Comparison of ENCODE assay signal across 9 cellular contexts in genomic region chr15:91853968-91854943, GRCh38. TPM values are rescaled to one million over a fixed set of nuclear protein-coding genes. Genes with fewer than 3 reads are reported as not detected.
DNase-seq lines count a peak whose midpoint lies in the region; ATAC-seq lines count a peak whose summit lies in the region.
"Had no signal": no experiment of that assay in that cellular context is flagged by ENCODE, and none has a peak within 500 bp of the region (broad histone marks: within the 10 kb centered on the region; RNA-seq: fewer than 3 reads in every experiment).

No MANE protein-coding gene starts in this region.

- H3K4ac ChIP-seq in trophoblast cell (ENCODE audit: low read depth, low read length): no peak overlapping the region

- no peak overlapping the region for H2BK12ac ChIP-seq in trophoblast cell (ENCODE audit: low read length)

- H3K27ac ChIP-seq in SJCRH30 (peak overlapping the region; percentile 72), trophoblast cell (ENCODE audit: low read depth, low read length) (no peak overlapping the region)
- H3K27ac ChIP-seq: C4-2B had no signal

- no peak overlapping the region for H3K14ac ChIP-seq in trophoblast cell (ENCODE audit: low read length)

- no peaks in the 10 kb centered on the region for H3K79me1 ChIP-seq in trophoblast cell (ENCODE audit: low read length)

- DNase-seq in NCI-H2227 (lab: John Stamatoyannopoulos, UW; ENCODE audit: unreplicated experiment) (peak; percentile 50), NCI-H2227 treated with DMSO at 0.1 percent for 48 hours (lab: John Stamatoyannopoulos, UW) (no peak), SJCRH30 (peak; percentile 26 to 49), adipocyte (ENCODE audit: low read depth) (peak; percentile 71), left cardiac atrium (peak; percentile 60), trophoblast cell (peak in 1 of 2 donors; percentile 27)

- no peak overlapping the region for H4K91ac ChIP-seq in trophoblast cell (ENCODE audit: low read depth, low read length)

- peak overlapping the region; percentile 63 for H3K4me3 ChIP-seq in SJCRH30
- H3K4me3 ChIP-seq in adipocyte (ENCODE audit: low read length): peak overlapping the region; percentile 88
- H3K4me3 ChIP-seq in trophoblast cell (ENCODE audit: low read depth, low read length): peak overlapping the region; percentile 82

- no peak overlapping the region for H2AFZ ChIP-seq in trophoblast cell (ENCODE audit: insufficient read depth, low read length, poor library complexity)

- intact Hi-C loops in left cardiac atrium (cut with DNase I): loop anchor here (2.0 to 10.0 kb wide), 6 partner anchors 71 to 552 kb away; no protein-coding TSS in a partner anchor

- H3K36me3 ChIP-seq in SJCRH30 (no peaks in the 10 kb centered on the region), adipocyte (ENCODE audit: control insufficient read depth, insufficient read depth, low read length, severe bottlenecking) (no peaks in the 10 kb centered on the region), trophoblast cell (ENCODE audit: control insufficient read depth in 1 of 2, insufficient read depth in 2 of 2, low read length in 2 of 2) (no peaks in the 10 kb centered on the region)

- no peak overlapping the region for H3K18ac ChIP-seq in trophoblast cell (ENCODE audit: low read length)

- no peaks in the 10 kb centered on the region for H3K79me2 ChIP-seq in trophoblast cell (ENCODE audit: control insufficient read depth, insufficient read depth, low read length, poor library complexity)

- peaks cover 21% of the 10 kb centered on the region; the same call in 1 of the 2 replicates for H3K4me1 ChIP-seq in SJCRH30
- H3K4me1 ChIP-seq in adipocyte (ENCODE audit: control insufficient read depth, insufficient read depth, low read length): peaks cover 20% of the 10 kb centered on the region
- H3K4me1 ChIP-seq in trophoblast cell (ENCODE audit: control insufficient read depth in 1 of 2, insufficient read depth in 2 of 2, low read length in 2 of 2): peaks cover 0 to 7% of the 10 kb centered on the region in 2 experiments

- no peak overlapping the region for H4K8ac ChIP-seq in trophoblast cell (ENCODE audit: low read depth, low read length)

- H3K9ac ChIP-seq in adipocyte (ENCODE audit: low read length) (peak overlapping the region; percentile 81), trophoblast cell (ENCODE audit: low read length) (no peak overlapping the region)

- H2BK5ac ChIP-seq in trophoblast cell (ENCODE audit: low read depth, low read length, poor library complexity): no peak overlapping the region

- H3K27me3 ChIP-seq in SJCRH30: peaks cover 7% of the 10 kb centered on the region
- H3K27me3 ChIP-seq in adipocyte (replicated peaks; ENCODE audit: control insufficient read depth, insufficient read depth, low read length): no peaks in the 10 kb centered on the region
- H3K27me3 ChIP-seq in trophoblast cell (ENCODE audit: insufficient read depth, low read length): peaks cover 21% of the 10 kb centered on the region

- peak; percentile 53 to 61 for ATAC-seq in left cardiac atrium
- ATAC-seq in GM18870 (IDR thresholded peaks at IDR 0.05; ENCODE audit: unreplicated experiment): no peak
- ATAC-seq in GM18520 (IDR thresholded peaks at IDR 0.05; ENCODE audit: unreplicated experiment): no peak

- H2AK5ac ChIP-seq in trophoblast cell (ENCODE audit: low read length): no peak overlapping the region

- peak overlapping the region; percentile 79 for H3K4me2 ChIP-seq in trophoblast cell (ENCODE audit: low read length)

- no peak overlapping the region for H4K12ac ChIP-seq in trophoblast cell (ENCODE audit: low read depth, low read length)

- no peak overlapping the region for H2BK120ac ChIP-seq in trophoblast cell (ENCODE audit: insufficient read depth, low read length, poor library complexity)

- no peak overlapping the region for H3K23ac ChIP-seq in trophoblast cell (ENCODE audit: low read length)

- WGBS in trophoblast cell (ENCODE audit: extremely low coverage, insufficient coverage, insufficient read length): no CpG with 5 or more reads among the region's 66 CpGs

- H3K9me3 ChIP-seq in SJCRH30 (replicated peaks) (no peaks in the 10 kb centered on the region), adipocyte (ENCODE audit: control insufficient read depth, low read length) (no peaks in the 10 kb centered on the region), trophoblast cell (ENCODE audit: insufficient read depth, low read depth, low read length) (no peaks in the 10 kb centered on the region)

RNA-seq across cellular contexts. Expression of gene SLCO3A1, which starts 0.7 kb away (rescaled TPM):
- total RNA-seq in SJCRH30 (2014; rRNA removed; shearing (Covaris generic)): 3.4 and 4.3 TPM in 2 replicates
- total RNA-seq in left cardiac atrium: 10 to 100 TPM; 37.8 to 47.7 TPM
- 0.83 and 0.87 TPM in 2 replicates for polyA plus RNA-seq in trophoblast cell (2013)

Comparison
In these comparisons a context has a peak if more than half of its experiments do, and no peak if none do; other contexts are left out.
1. ATAC-seq: peak in left cardiac atrium (2 of 2); none in GM18870 (single experiment) and GM18520 (single experiment).
2. Peak in every context shown above with its lines, with median percentiles within 50 percentile points of each other: H3K4me3 ChIP-seq.